14 cellular contexts compared by ENCODE assay signal in the genomic region with DNA sequence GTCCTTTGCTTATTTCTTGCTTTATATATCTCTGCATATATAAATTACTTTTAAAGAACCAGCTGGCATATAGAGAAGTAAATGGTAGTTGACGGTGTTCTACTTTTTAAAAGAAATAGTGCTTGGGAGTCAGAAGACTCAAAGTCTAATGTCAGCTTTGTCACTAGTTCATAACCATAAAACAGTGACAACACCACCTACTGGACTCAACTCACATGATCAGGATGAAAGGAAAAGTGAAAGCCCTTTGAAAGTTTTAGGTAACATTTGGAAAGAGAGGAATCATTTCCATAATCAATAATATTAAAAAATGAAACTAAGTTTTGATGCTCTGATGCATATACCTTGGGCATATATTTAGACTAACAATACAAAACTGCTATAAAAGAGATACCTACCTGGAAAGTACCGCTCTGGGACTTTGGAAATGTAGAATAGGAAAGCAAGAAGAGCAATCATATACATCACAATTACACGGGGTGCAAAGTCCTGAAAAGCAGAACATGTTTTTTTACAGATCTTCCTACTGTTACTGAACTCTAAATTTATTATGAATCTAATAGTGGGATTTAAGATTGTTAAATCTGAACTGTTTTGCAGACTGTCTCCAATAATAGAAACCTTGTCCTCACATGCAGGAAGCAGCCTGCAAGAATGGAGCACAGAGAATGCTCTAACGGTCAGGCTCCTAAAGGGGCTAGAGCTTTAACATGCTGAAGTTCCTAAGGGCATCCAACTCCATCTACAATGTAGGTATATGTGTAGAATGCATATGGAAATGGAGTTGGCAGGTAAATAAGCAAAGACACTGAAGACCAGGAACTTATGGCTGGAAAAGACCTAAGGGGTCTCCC. TPM values are rescaled to one million over a fixed set of nuclear protein-coding genes. Genes with fewer than 3 reads are reported as not detected.
A peak's percentile ranks its signal among the peaks of the same experiment; 100 is the strongest.
DNase-seq lines count a peak whose midpoint lies in the region; ATAC-seq, FAIRE-seq and TF ChIP-seq lines count a peak whose summit lies in the region.
"Had no signal": no experiment of that assay in that cellular context is flagged by ENCODE, and none has a peak within 500 bp of the region (broad histone marks: within the 10 kb centered on the region; RNA-seq: fewer than 3 reads in every experiment).

No MANE protein-coding gene starts in this region.

- H3K9ac ChIP-seq in endothelial cell of umbilical vein (replicated peaks; ENCODE audit: extremely low read depth, insufficient read depth, low read length) = no peak overlapping the region

- H3K4me3 ChIP-seq in AG10803 (ENCODE audit: low read length) (no peak overlapping the region), endothelial cell of umbilical vein (replicated peaks in 1 of 3; ENCODE audit: insufficient read depth in 1 of 3, low read depth in 1 of 3, low read length in 3 of 3) (no peak overlapping the region), MG63 (no peak overlapping the region), gastrocnemius medialis (no peak overlapping the region)
- H3K4me3 ChIP-seq: GM23338 had no signal

- POLR2A ChIA-PET in endothelial cell of umbilical vein (lab: Charles Lee) = no interaction called here

- H3K36me3 ChIP-seq in endothelial cell of umbilical vein (ENCODE audit: control insufficient read depth in 2 of 2, extremely low read depth in 1 of 2, insufficient read depth in 2 of 2, low read length in 2 of 2) (peaks cover 0 to 3% of the 10 kb centered on the region in 2 experiments), MG63 (no peaks in the 10 kb centered on the region), gastrocnemius medialis (peaks cover 0 to 22% of the 10 kb centered on the region in 2 donors)

- dilution Hi-C loops in endothelial cell of umbilical vein (cut with MboI; ENCODE audit: extremely low pct_ligation_motif_present, low sequenced_read_pairs) = no loop called here

- BruUV-seq in endothelial cell of umbilical vein (replicated peaks; lab: Mats Ljungman, UMichigan) = no TSS peak

- no peaks in the 10 kb centered on the region for H3K27me3 ChIP-seq in endothelial cell of umbilical vein (ENCODE audit: control insufficient read depth in 2 of 2, insufficient read depth in 2 of 2, low read length in 2 of 2)
- no peaks in the 10 kb centered on the region for H3K27me3 ChIP-seq in MG63
- H3K27me3 ChIP-seq in gastrocnemius medialis = no peaks in the 10 kb centered on the region

- ATAC-seq in GM19395 (IDR thresholded peaks at IDR 0.05; ENCODE audit: unreplicated experiment) (peak; percentile 70), HG02840 (IDR thresholded peaks at IDR 0.05; ENCODE audit: low FRiP score, unreplicated experiment) (no peak), gastrocnemius medialis (no peak)
- ATAC-seq: GM23338 had no signal

- in situ Hi-C loops in GM13976 (cut with MboI; ENCODE audit: low sequenced_read_pairs, unreplicated experiment) (no loop called here), gastrocnemius medialis (cut with MboI; ENCODE audit: low sequenced_read_pairs in 4 of 4) (no loop called here)

- CTCF ChIA-PET in endothelial cell of umbilical vein (lab: Charles Lee) = interaction anchor here (0.7 to 1.3 kb wide), 3 partner anchors 8 to 310 kb away, joined by 3 to 7 read pairs (median 4); no protein-coding TSS in a partner anchor

- H3K9me3 ChIP-seq in endothelial cell of umbilical vein (replicated peaks; ENCODE audit: control insufficient read depth, insufficient read depth, low read length) (no peaks in the 10 kb centered on the region), MG63 (no peaks in the 10 kb centered on the region), gastrocnemius medialis (no peaks in the 10 kb centered on the region)

- no peak for FAIRE-seq in endothelial cell of umbilical vein (lab: Jason Lieb, UNC)
- FAIRE-seq: endometrium had no signal

- no peaks in the 10 kb centered on the region for H3K79me2 ChIP-seq in endothelial cell of umbilical vein (ENCODE audit: control insufficient read depth, insufficient read depth, low read length)

- H3K4me2 ChIP-seq in endothelial cell of umbilical vein (ENCODE audit: insufficient read depth, low read length) = no peak overlapping the region
- H3K4me2 ChIP-seq: GM23338 had no signal

- H3K4me1 ChIP-seq in endothelial cell of umbilical vein (ENCODE audit: control insufficient read depth, extremely low read depth, insufficient read depth, low read length) = no peaks in the 10 kb centered on the region
- H3K4me1 ChIP-seq in gastrocnemius medialis = no peaks in the 10 kb centered on the region

- H4K20me1 ChIP-seq in endothelial cell of umbilical vein (replicated peaks; ENCODE audit: control insufficient read depth, extremely low read depth, insufficient read depth, low read length) = no peaks in the 10 kb centered on the region

- H3K27ac ChIP-seq in endothelial cell of umbilical vein (ENCODE audit: insufficient read depth, low read depth, low read length) = no peak overlapping the region
- H3K27ac ChIP-seq in gastrocnemius medialis = no peak overlapping the region

- TF ChIP-seq POLR2A in endothelial cell of umbilical vein (IDR thresholded peaks at IDR 0.05; ENCODE audit: low read depth, low read length) (no peak), gastrocnemius medialis (IDR thresholded peaks at IDR 0.05) (no peak)

- TF ChIP-seq CTCF in AG10803 (conservative IDR thresholded peaks at IDR 0.05; ENCODE audit: low read length) (peak; percentile 11; the same call in 1 of the 2 replicates), LNCAP (IDR thresholded peaks at IDR 0.05) (peak; percentile 41; the same call in 1 of the 2 replicates), endothelial cell of umbilical vein (IDR thresholded peaks at IDR 0.05; ENCODE audit: extremely low read depth in 1 of 2, insufficient read depth in 1 of 2, low read depth in 1 of 2, low read length in 2 of 2) (no peak), GM13976 (IDR thresholded peaks at IDR 0.05; ENCODE audit: borderline replicate concordance, control extremely low read depth, extremely low read depth, insufficient read depth, missing control alignments) (no peak), gastrocnemius medialis (IDR thresholded peaks at IDR 0.05 in 4 of 5, conservative IDR thresholded peaks at IDR 0.05 in 1 of 5) (no peak)

- no peaks in the 10 kb centered on the region for H3K9me1 ChIP-seq in endothelial cell of umbilical vein (replicated peaks; ENCODE audit: control insufficient read depth, extremely low read depth, insufficient read depth, low read length)

- no peak for DNase-seq in AG10803 (ENCODE audit: low read depth)
- peak; percentile 8 for DNase-seq in endothelial cell of umbilical vein (ENCODE audit: low read depth, low spot score)
- no peak for DNase-seq in GM13976 (ENCODE audit: low spot score)
- DNase-seq in MG63 = no peak
- no peak for DNase-seq in gastrocnemius medialis
- DNase-seq: activated CD4-positive, alpha-beta T cell treated with anti-CD3 and anti-CD28 coated beads, Interleukin-2, amount 50 U/mL, for 4 hours; CD4-positive, alpha-beta T cell; SHP77; stimulated activated CD4-positive, alpha-beta T cell treated with anti-CD3 and anti-CD28 coated beads, Interleukin-1b, Interleukin-23, amount 100 ng/mL, for 48 hours had no signal

- intact Hi-C loops in endothelial cell of umbilical vein (cut with micrococcal nuclease) (no loop called here), gastrocnemius medialis (cut with DNase I; ENCODE audit: low total_unique reads) (no loop called here)

- H2AFZ ChIP-seq in endothelial cell of umbilical vein (ENCODE audit: low read depth, low read length) = no peak overlapping the region
- H2AFZ ChIP-seq: GM23338 had no signal

TF ChIP-seq in endothelial cell of umbilical vein, 7 proteins besides CTCF, POLR2A, EP300 and RAD21:
- TF ChIP-seq MYC (IDR thresholded peaks at IDR 0.05; ENCODE audit: low read depth, low read length) (no peak), GATA2 (IDR thresholded peaks at IDR 0.05; ENCODE audit: insufficient read depth, insufficient read length, low read depth, low read length) (no peak)
- TF ChIP-seq, protein P1, sequence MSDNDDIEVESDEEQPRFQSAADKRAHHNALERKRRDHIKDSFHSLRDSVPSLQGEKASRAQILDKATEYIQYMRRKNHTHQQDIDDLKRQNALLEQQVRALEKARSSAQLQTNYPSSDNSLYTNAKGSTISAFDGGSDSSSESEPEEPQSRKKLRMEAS (IDR thresholded peaks at IDR 0.05; ENCODE audit: insufficient read depth, insufficient read length) = no peak
TF ChIP-seq in endothelial cell of umbilical vein: peak in this region for 0.

RNA-seq across cellular contexts. Expression of gene PAQR3, which starts 15.6 kb away (rescaled TPM):
- total RNA-seq in endothelial cell of umbilical vein = 19.0 and 21.0 TPM in 2 replicates
- 13.0 and 15.0 TPM in 2 replicates for polyA plus RNA-seq in endothelial cell of umbilical vein
- 9.7 and 10.9 TPM in 2 replicates for polyA plus RNA-seq in endothelial cell of umbilical vein (2011; cell fraction: cytosol; rRNA removed)
- polyA plus RNA-seq in endothelial cell of umbilical vein (2011; cell fraction: nucleus; rRNA removed) = 16.5 and 21.0 TPM in 2 replicates
- polyA plus RNA-seq in endothelial cell of umbilical vein (2012) = 12.4 and 17.6 TPM in 2 replicates
- polyA minus RNA-seq in endothelial cell of umbilical vein = 54.4 and 63.2 TPM in 2 replicates
- polyA minus RNA-seq in endothelial cell of umbilical vein (2011; cell fraction: cytosol; rRNA and poly(A)+ RNA removed) = 14.0 TPM
- polyA minus RNA-seq in endothelial cell of umbilical vein (2011; cell fraction: nucleus; rRNA and poly(A)+ RNA removed) = 23.4 and 29.7 TPM in 2 replicates
- total RNA-seq in MG63 (2014; rRNA removed; shearing (Covaris generic); ENCODE audit: low replicate concordance) = 3.4 and 5.6 TPM in 2 replicates
- total RNA-seq in gastrocnemius medialis = 10 to 100 TPM in 2 of 4 donors, 1 to 10 TPM in 2; 4.2 to 12.4 (median 10.6) TPM

Comparison
In these comparisons a context has a peak if more than half of its experiments do, and no peak if none do; other contexts are left out.
1. CTCF ChIP-seq: peak in AG10803 (single experiment) and LNCAP (single experiment); none in endothelial cell of umbilical vein (0 of 2), GM13976 (single experiment) and gastrocnemius medialis (0 of 5).